In genomic region chr3:119191800-119192199, GRCh38 we compare ENCODE assay signal across 21 cellular contexts. TPM values are rescaled to one million over a fixed set of nuclear protein-coding genes. Genes with fewer than 3 reads are reported as not detected.
A peak's percentile ranks its signal among the peaks of the same experiment; 100 is the strongest.
DNase-seq lines count a peak whose midpoint lies in the region; ATAC-seq, FAIRE-seq and TF ChIP-seq lines count a peak whose summit lies in the region.
"Had no signal": no experiment of that assay in that cellular context is flagged by ENCODE, and none has a peak within 500 bp of the region (broad histone marks: within the 10 kb centered on the region; RNA-seq: fewer than 3 reads in every experiment).

No MANE protein-coding gene starts in this region.

- peaks cover 5% of the 10 kb centered on the region for H3K4me1 Mint-ChIP-seq in MCF 10A (ENCODE audit: insufficient read depth, unreplicated experiment)
- no peaks in the 10 kb centered on the region for H3K4me1 Mint-ChIP-seq in activated naive CD8-positive, alpha-beta T cell treated with anti-CD3 and anti-CD28 coated beads for 36 hours

- no peaks in the 10 kb centered on the region for H3K9me2 ChIP-seq in PC-3 (replicated peaks; ENCODE audit: low read length)

- no peaks in the 10 kb centered on the region for H3K9me1 ChIP-seq in keratinocyte (ENCODE audit: control insufficient read depth, extremely low read depth, insufficient read depth, low read length)

- CTCF ChIA-PET in mammary epithelial cell (lab: Charles Lee; ENCODE audit: low non-redundant PET) (no interaction called here), MCF 10A (lab: Yijun Ruan, JAX) (interaction anchor here (0.6 to 1.0 kb wide), 2 partner anchors 11 to 308 kb away, joined by 3 to 4 read pairs; no protein-coding TSS in a partner anchor), PC-3 (lab: Charles Lee) (interaction anchor here (0.7 kb wide), 1 partner anchor 49 kb away, joined by 3 read pairs; the partner anchor contains the start of gene B4GALT4)

- H3K79me2 ChIP-seq in mammary epithelial cell (ENCODE audit: insufficient read depth, low read length) (no peaks in the 10 kb centered on the region), PC-3 (ENCODE audit: low read length) (no peaks in the 10 kb centered on the region), keratinocyte (ENCODE audit: control insufficient read depth, insufficient read depth, low read length) (no peaks in the 10 kb centered on the region)

- ATAC-seq in PC-3 (no peak), HG03039 (IDR thresholded peaks at IDR 0.05; ENCODE audit: unreplicated experiment) (no peak)
- ATAC-seq: CD8-positive, alpha-beta T cell had no signal

- H4K20me1 ChIP-seq in mammary epithelial cell (ENCODE audit: insufficient read depth, low read length) (no peaks in the 10 kb centered on the region), PC-3 (ENCODE audit: low read length) (no peaks in the 10 kb centered on the region), keratinocyte (ENCODE audit: control insufficient read depth, extremely low read depth, insufficient read depth, low read length) (no peaks in the 10 kb centered on the region)
- H4K20me1 ChIP-seq: BLaER1 had no signal

- dilution Hi-C loops in mammary epithelial cell (cut with HindIII; ENCODE audit: low sequenced_read_pairs) (no loop called here), keratinocyte (cut with MboI; ENCODE audit: extremely low pct_ligation_motif_present, low sequenced_read_pairs) (no loop called here)

- H3K9me3 Mint-ChIP-seq in MCF 10A (ENCODE audit: unreplicated experiment): no peaks in the 10 kb centered on the region
- H3K9me3 Mint-ChIP-seq in activated naive CD8-positive, alpha-beta T cell treated with anti-CD3 and anti-CD28 coated beads for 36 hours: no peaks in the 10 kb centered on the region
- H3K9me3 Mint-ChIP-seq: CD8-positive, alpha-beta T cell had no signal

- H3K4me3 ChIP-seq in mammary epithelial cell (replicated peaks in 1 of 3; ENCODE audit: insufficient read depth in 1 of 3, low read depth in 2 of 3, low read length in 3 of 3) (no peak overlapping the region), PC-3 (ENCODE audit: low read length) (no peak overlapping the region), keratinocyte (ENCODE audit: control insufficient read depth in 2 of 3, extremely low read depth in 1 of 3, insufficient read depth in 2 of 3, low read depth in 1 of 3, low read length in 3 of 3) (no peak overlapping the region)
- H3K4me3 ChIP-seq: BLaER1, HAP-1 had no signal

- in situ Hi-C loops in mammary epithelial cell (cut with MboI; ENCODE audit: low sequenced_read_pairs in 2 of 2): no loop called here

- H3K27ac Mint-ChIP-seq in MCF 10A (ENCODE audit: low read depth, unreplicated experiment): no peak overlapping the region
- no peak overlapping the region for H3K27ac Mint-ChIP-seq in activated naive CD8-positive, alpha-beta T cell treated with anti-CD3 and anti-CD28 coated beads for 36 hours
- H3K27ac Mint-ChIP-seq: CD8-positive, alpha-beta T cell had no signal

- H3K27me3 ChIP-seq in mammary epithelial cell (ENCODE audit: insufficient read depth, low read length): no peaks in the 10 kb centered on the region
- H3K27me3 ChIP-seq in PC-3 (ENCODE audit: low read length): no peaks in the 10 kb centered on the region
- H3K27me3 ChIP-seq in keratinocyte (ENCODE audit: control insufficient read depth, extremely low read depth, insufficient read depth, low read length): no peaks in the 10 kb centered on the region
- H3K27me3 ChIP-seq: BLaER1 had no signal

- TF ChIP-seq CTCF in mammary epithelial cell (conservative IDR thresholded peaks at IDR 0.05 in 1 of 2, IDR thresholded peaks at IDR 0.05 in 1 of 2; ENCODE audit: extremely low read depth in 1 of 2, insufficient read depth in 1 of 2, low read depth in 1 of 2, low read length in 2 of 2) (no peak), MCF 10A (IDR thresholded peaks at IDR 0.05; ENCODE audit: unreplicated experiment) (no peak), PC-3 (conservative IDR thresholded peaks at IDR 0.05; ENCODE audit: low read depth, low read length) (no peak), keratinocyte (optimal IDR thresholded peaks at IDR 0.05 in 1 of 3, IDR thresholded peaks at IDR 0.05 in 1 of 3, conservative IDR thresholded peaks at IDR 0.05 in 1 of 3; ENCODE audit: extremely low read depth in 1 of 3, insufficient read depth in 2 of 3, low read length in 3 of 3) (no peak)

- BruUV-seq in mammary epithelial cell (replicated peaks; lab: Mats Ljungman, UMichigan): no TSS peak
- BruUV-seq in MCF 10A (replicated peaks; lab: Mats Ljungman, UMichigan): no TSS peak
- BruUV-seq in PC-3 (replicated peaks; lab: Mats Ljungman, UMichigan): no TSS peak

- intact Hi-C loops in mammary epithelial cell (cut with micrococcal nuclease) (no loop called here), MCF 10A (cut with micrococcal nuclease) (no loop called here), PC-3 (cut with micrococcal nuclease) (no loop called here)

- H3K4me1 ChIP-seq in mammary epithelial cell (ENCODE audit: insufficient read depth, low read length) (peaks cover 26% of the 10 kb centered on the region), PC-3 (ENCODE audit: insufficient read depth, low read length) (peaks cover 36% of the 10 kb centered on the region), keratinocyte (ENCODE audit: control insufficient read depth, extremely low read depth, insufficient read depth, low read length) (peaks cover 26% of the 10 kb centered on the region)
- H3K4me1 ChIP-seq: BLaER1, HAP-1 had no signal

- H3K36me3 ChIP-seq in mammary epithelial cell (ENCODE audit: insufficient read depth, low read length): no peaks in the 10 kb centered on the region
- no peaks in the 10 kb centered on the region for H3K36me3 ChIP-seq in PC-3 (ENCODE audit: low read depth, low read length)
- no peaks in the 10 kb centered on the region for H3K36me3 ChIP-seq in keratinocyte (ENCODE audit: control insufficient read depth in 2 of 2, extremely low read depth in 1 of 2, insufficient read depth in 2 of 2, low read length in 2 of 2)
- H3K36me3 ChIP-seq: BLaER1, HAP-1 had no signal

- no peak overlapping the region for H2AFZ ChIP-seq in mammary epithelial cell (ENCODE audit: low read depth, low read length)
- 0 out of 2 replicates have a peak overlapping the region, but pooled peaks have one; percentile 8 for H2AFZ ChIP-seq in PC-3 (ENCODE audit: low read length)
- H2AFZ ChIP-seq in keratinocyte (ENCODE audit: control insufficient read depth, low read length): no peak overlapping the region

- no peak overlapping the region for H3K4me3 Mint-ChIP-seq in MCF 10A (ENCODE audit: unreplicated experiment)
- no peak overlapping the region for H3K4me3 Mint-ChIP-seq in activated naive CD8-positive, alpha-beta T cell treated with anti-CD3 and anti-CD28 coated beads for 36 hours
- H3K4me3 Mint-ChIP-seq: CD8-positive, alpha-beta T cell had no signal

- H3K9me3 ChIP-seq in mammary epithelial cell (replicated peaks; ENCODE audit: insufficient read depth, low read length): no peaks in the 10 kb centered on the region
- no peaks in the 10 kb centered on the region for H3K9me3 ChIP-seq in PC-3 (ENCODE audit: low read length)
- H3K9me3 ChIP-seq in keratinocyte (ENCODE audit: control insufficient read depth, low read depth, low read length): no peaks in the 10 kb centered on the region
- H3K9me3 ChIP-seq: BLaER1, HAP-1 had no signal

- H3K9ac ChIP-seq in mammary epithelial cell (ENCODE audit: insufficient read depth, low read length): no peak overlapping the region
- H3K9ac ChIP-seq in PC-3 (ENCODE audit: low read length): no peak overlapping the region
- no peak overlapping the region for H3K9ac ChIP-seq in keratinocyte (ENCODE audit: control insufficient read depth, extremely low read depth, insufficient read depth, low read length)
- H3K9ac ChIP-seq: BLaER1 had no signal

- no peaks in the 10 kb centered on the region for H3F3A ChIP-seq in PC-3 (ENCODE audit: low read length, unreplicated experiment)

- H3K27ac ChIP-seq in mammary epithelial cell (ENCODE audit: insufficient read depth, low read depth, low read length) (no peak overlapping the region), PC-3 (ENCODE audit: low read length) (no peak overlapping the region), keratinocyte (ENCODE audit: control insufficient read depth, insufficient read depth, low read length) (no peak overlapping the region)
- H3K27ac ChIP-seq: 22Rv1, BLaER1 had no signal

- WGBS in mammary epithelial cell (ENCODE audit: low coverage, missing lambda C conversion rate): 92% methylated on average over 1 of the region's 1 CpG

- no peaks in the 10 kb centered on the region for H3K27me3 Mint-ChIP-seq in MCF 10A (ENCODE audit: insufficient read depth, unreplicated experiment)
- no peaks in the 10 kb centered on the region for H3K27me3 Mint-ChIP-seq in activated naive CD8-positive, alpha-beta T cell treated with anti-CD3 and anti-CD28 coated beads for 36 hours

- H3K4me2 ChIP-seq in mammary epithelial cell (ENCODE audit: insufficient read depth, low read depth, low read length) (no peak overlapping the region), PC-3 (ENCODE audit: low read length) (no peak overlapping the region), keratinocyte (ENCODE audit: control insufficient read depth, extremely low read depth, insufficient read depth, low read depth, low read length) (no peak overlapping the region)
- H3K4me2 ChIP-seq: BLaER1 had no signal

- no peaks in the 10 kb centered on the region for H3K36me3 Mint-ChIP-seq in MCF 10A (ENCODE audit: insufficient read depth, unreplicated experiment)
- H3K36me3 Mint-ChIP-seq in activated naive CD8-positive, alpha-beta T cell treated with anti-CD3 and anti-CD28 coated beads for 36 hours: no peaks in the 10 kb centered on the region
- H3K36me3 Mint-ChIP-seq: CD8-positive, alpha-beta T cell had no signal

- POLR2A ChIA-PET in MCF 10A (lab: Yijun Ruan, JAX) (no interaction called here), PC-3 (lab: Charles Lee; ENCODE audit: unreplicated experiment) (no interaction called here)

- DNase-seq in mammary epithelial cell (peak; percentile 24), MCF 10A (ENCODE audit: unreplicated experiment) (no peak), PC-3 (peak; percentile 25), keratinocyte (ENCODE audit: low read depth, low spot score) (no peak), GM19239 (ENCODE audit: insufficient read length, low spot score) (no peak)
- DNase-seq in activated naive CD8-positive, alpha-beta T cell treated with anti-CD3 and anti-CD28 coated beads for 36 hours: no peak
- DNase-seq: CD8-positive, alpha-beta T cell; DMS 273 treated with DMSO at 0.1 percent for 48 hours; DMS53; DND-41; GOT3; KBM-7 had no signal

- FAIRE-seq in keratinocyte (lab: Jason Lieb, UNC) (peak; percentile 23), GM19239 (lab: Jason Lieb, UNC) (no peak)
- FAIRE-seq: G401.6, GM12891 had no signal

RNA-seq across cellular contexts. Expression of gene UPK1B, which starts 18.4 kb away (rescaled TPM):
- total RNA-seq in mammary epithelial cell: 1 to 10 TPM in 1 of 2 donors, not detected in 1; 1.7 TPM
- 0.50 TPM for polyA plus RNA-seq in mammary epithelial cell
- 1.4 TPM for polyA minus RNA-seq in mammary epithelial cell
- total RNA-seq in MCF 10A (2022): not detected in 2 replicates
- total RNA-seq in PC-3 (2014; rRNA removed): 0.04 TPM in 1 of 2 replicates, not detected in the other
- 23.7 to 82.5 TPM (median 54.6 TPM) in 3 replicates for polyA plus RNA-seq in keratinocyte
- 11.8 TPM for polyA plus RNA-seq in keratinocyte (2011; ENCODE audit: low read depth)
- 28.4 and 58.0 TPM in 2 replicates for polyA plus RNA-seq in keratinocyte (2011; cell fraction: cytosol; rRNA removed)
- polyA plus RNA-seq in keratinocyte (2011; cell fraction: nucleus; rRNA removed): 67.1 and 78.9 TPM in 2 replicates
- 18.3 and 22.0 TPM in 2 replicates for polyA plus RNA-seq in keratinocyte (2012; ENCODE audit: low replicate concordance)
- 17.7 to 64.8 TPM (median 31.9 TPM) in 3 replicates for polyA minus RNA-seq in keratinocyte
- 30.7 TPM for polyA minus RNA-seq in keratinocyte (2011; cell fraction: cytosol; rRNA and poly(A)+ RNA removed)
- 34.2 and 51.8 TPM in 2 replicates for polyA minus RNA-seq in keratinocyte (2011; cell fraction: nucleus; rRNA and poly(A)+ RNA removed)
- total RNA-seq in activated naive CD8-positive, alpha-beta T cell treated with anti-CD3 and anti-CD28 coated beads for 36 hours: not detected
- total RNA-seq: A673; CD8-positive, alpha-beta T cell; HT-29 had no signal

RNA-seq across cellular contexts. Expression of gene TEX55, which starts 45.8 kb away (rescaled TPM):
- not detected for total RNA-seq in mammary epithelial cell
- polyA plus RNA-seq in mammary epithelial cell: 0.05 TPM
- not detected for polyA minus RNA-seq in mammary epithelial cell
- not detected in 2 replicates for total RNA-seq in MCF 10A (2022)
- total RNA-seq in PC-3 (2014; rRNA removed): 0.33 TPM in 1 of 2 replicates, not detected in the other
- not detected in 3 replicates for polyA plus RNA-seq in keratinocyte
- polyA plus RNA-seq in keratinocyte (2011; ENCODE audit: low read depth): not detected
- not detected in 2 replicates for polyA plus RNA-seq in keratinocyte (2011; cell fraction: cytosol; rRNA removed)
- polyA plus RNA-seq in keratinocyte (2011; cell fraction: nucleus; rRNA removed): not detected in 2 replicates
- not detected in 2 replicates for polyA plus RNA-seq in keratinocyte (2012; ENCODE audit: low replicate concordance)
- not detected in 3 replicates for polyA minus RNA-seq in keratinocyte
- not detected for polyA minus RNA-seq in keratinocyte (2011; cell fraction: cytosol; rRNA and poly(A)+ RNA removed)
- polyA minus RNA-seq in keratinocyte (2011; cell fraction: nucleus; rRNA and poly(A)+ RNA removed): not detected in 2 replicates
- not detected for total RNA-seq in activated naive CD8-positive, alpha-beta T cell treated with anti-CD3 and anti-CD28 coated beads for 36 hours
- total RNA-seq: A673; CD8-positive, alpha-beta T cell; HT-29 had no signal
- polyA plus RNA-seq: AG04450 had no signal

RNA-seq across cellular contexts. Expression of gene B4GALT4, which starts 48.9 kb away (rescaled TPM):
- total RNA-seq in mammary epithelial cell: 10 to 100 TPM; 18.3 to 34.8 TPM
- polyA plus RNA-seq in mammary epithelial cell: 18.9 TPM
- 18.0 TPM for polyA minus RNA-seq in mammary epithelial cell
- 18.3 and 20.4 TPM in 2 replicates for total RNA-seq in MCF 10A (2022)
- total RNA-seq in PC-3 (2014; rRNA removed): 37.6 and 40.8 TPM in 2 replicates
- polyA plus RNA-seq in keratinocyte: 26.0 to 43.3 TPM (median 29.4 TPM) in 3 replicates
- polyA plus RNA-seq in keratinocyte (2011; ENCODE audit: low read depth): 77.7 TPM
- polyA plus RNA-seq in keratinocyte (2011; cell fraction: cytosol; rRNA removed): 17.5 and 19.2 TPM in 2 replicates
- 33.1 and 43.3 TPM in 2 replicates for polyA plus RNA-seq in keratinocyte (2011; cell fraction: nucleus; rRNA removed)
- 23.0 and 33.6 TPM in 2 replicates for polyA plus RNA-seq in keratinocyte (2012; ENCODE audit: low replicate concordance)
- polyA minus RNA-seq in keratinocyte: 11.9 to 23.7 TPM (median 22.4 TPM) in 3 replicates
- polyA minus RNA-seq in keratinocyte (2011; cell fraction: cytosol; rRNA and poly(A)+ RNA removed): 23.2 TPM
- 13.4 and 22.0 TPM in 2 replicates for polyA minus RNA-seq in keratinocyte (2011; cell fraction: nucleus; rRNA and poly(A)+ RNA removed)
- 10 to 100 TPM; 14.2 to 14.4 TPM for total RNA-seq in activated naive CD8-positive, alpha-beta T cell treated with anti-CD3 and anti-CD28 coated beads for 36 hours

Comparison
In these comparisons a context has a peak if more than half of its experiments do, and no peak if none do; other contexts are left out.
1. DNase-seq: peak in mammary epithelial cell (single experiment) and PC-3 (single experiment); none in MCF 10A (single experiment), keratinocyte (single experiment), activated naive CD8-positive, alpha-beta T cell treated with anti-CD3 and anti-CD28 coated beads for 36 hours (single experiment) and GM19239 (single experiment).